22 cellular contexts compared by ENCODE assay signal in the genomic region with DNA sequence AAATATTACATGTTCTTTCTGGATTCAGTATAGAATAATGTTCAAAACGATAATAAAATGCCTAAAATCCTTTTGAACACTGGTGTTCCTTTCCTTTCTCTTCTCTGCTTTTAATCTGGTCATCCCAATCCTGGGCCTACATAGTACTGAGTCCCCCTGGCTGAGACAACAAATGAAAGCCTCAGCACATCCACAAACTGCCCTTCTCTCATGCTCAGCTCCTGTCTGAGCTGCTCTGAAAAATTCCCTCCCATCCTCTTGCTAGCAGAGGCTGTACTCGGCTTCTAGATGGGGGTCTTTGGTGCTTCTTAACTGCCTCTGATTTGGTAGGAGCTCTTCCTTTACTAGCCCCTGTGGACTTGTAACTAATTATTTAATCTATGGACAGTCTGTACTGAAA.
A peak's percentile ranks its signal among the peaks of the same experiment; 100 is the strongest.
DNase-seq lines count a peak whose midpoint lies in the region; ATAC-seq and TF ChIP-seq lines count a peak whose summit lies in the region.
"Had no signal": no experiment of that assay in that cellular context is flagged by ENCODE, and none has a peak within 500 bp of the region (broad histone marks: within the 10 kb centered on the region; RNA-seq: fewer than 3 reads in every experiment).

No MANE protein-coding gene starts in this region.

- H3K27ac ChIP-seq in GM23338 (ENCODE audit: low read depth) (no peak overlapping the region), upper lobe of left lung (no peak overlapping the region)
- H3K27ac ChIP-seq: 22Rv1 had no signal

- no peaks in the 10 kb centered on the region for H3K9me3 ChIP-seq in upper lobe of left lung

- DNase-seq in NCI-H82 (lab: John Stamatoyannopoulos, UW) = peak; percentile 11
- DNase-seq in NCI-H82 treated with DMSO at 0.1 percent for 48 hours (lab: John Stamatoyannopoulos, UW; ENCODE audit: unreplicated experiment) = no peak
- peak; percentile 16 for DNase-seq in GM23338 (ENCODE audit: low spot score)
- no peak for DNase-seq in osteocyte (ENCODE audit: extremely low spot score, unreplicated experiment)
- no peak for DNase-seq in upper lobe of left lung
- no peak for DNase-seq in GM10266 (ENCODE audit: extremely low spot score)
- DNase-seq: AML-193; C1 segment of cervical spinal cord; Calu3; CD8-positive, alpha-beta memory T cell; IMR-90; Karpas-422; NCI-H1694; NCI-H2081; NCI-H2171; NCI-H345; NCI-H524; Right ventricle myocardium superior had no signal

- no peaks in the 10 kb centered on the region for H4K20me1 ChIP-seq in GM23338 (replicated peaks; ENCODE audit: insufficient read depth)

- H3K27ac Mint-ChIP-seq in GM23338 (peak overlapping the region; percentile 47; the same call in 1 of the 2 replicates), brain (peak overlapping the region in 4 of 5 experiments; percentile 70 to 94 (median 81)), osteocyte (ENCODE audit: unreplicated experiment) (peak overlapping the region; percentile 43)

- H3K27me3 ChIP-seq in GM23338 (ENCODE audit: insufficient read depth) = no peaks in the 10 kb centered on the region
- no peaks in the 10 kb centered on the region for H3K27me3 ChIP-seq in upper lobe of left lung

- H3K27me3 Mint-ChIP-seq in GM23338 (ENCODE audit: insufficient read depth, low read depth, poor library complexity) (peaks cover 4% of the 10 kb centered on the region), brain (no peaks in the 10 kb centered on the region), osteocyte (ENCODE audit: unreplicated experiment) (no peaks in the 10 kb centered on the region)
- H3K27me3 Mint-ChIP-seq: CD8-positive, alpha-beta memory T cell had no signal

- no peak for TF ChIP-seq EP300 in upper lobe of left lung (IDR thresholded peaks at IDR 0.05)

- TF ChIP-seq CTCF in GM23338 (conservative IDR thresholded peaks at IDR 0.05; ENCODE audit: low read depth in 2 of 2) (no peak), brain (conservative IDR thresholded peaks at IDR 0.05) (no peak), osteocyte (IDR thresholded peaks at IDR 0.05) (no peak), upper lobe of left lung (IDR thresholded peaks at IDR 0.05) (no peak), GM10266 (IDR thresholded peaks at IDR 0.05; ENCODE audit: control insufficient read depth, insufficient read depth, low read depth, missing control alignments) (no peak)

- TF ChIP-seq POLR2A in upper lobe of left lung (IDR thresholded peaks at IDR 0.05) = no peak

- no peaks in the 10 kb centered on the region for H3K36me3 Mint-ChIP-seq in GM23338 (ENCODE audit: low read depth)
- peaks cover 8% of the 10 kb centered on the region for H3K36me3 Mint-ChIP-seq in brain
- peaks cover 6% of the 10 kb centered on the region for H3K36me3 Mint-ChIP-seq in osteocyte (ENCODE audit: unreplicated experiment)

- H3K4me1 ChIP-seq in GM23338 (ENCODE audit: insufficient read depth) = no peaks in the 10 kb centered on the region
- peaks cover 16 to 25% (median 21%) of the 10 kb centered on the region in 4 donors for H3K4me1 ChIP-seq in upper lobe of left lung

- ATAC-seq in GM23338 (peak; percentile 67), HG03045 (IDR thresholded peaks at IDR 0.05; ENCODE audit: unreplicated experiment) (no peak), upper lobe of left lung (ENCODE audit: low FRiP score in 2 of 2) (no peak)
- ATAC-seq: HCT116 had no signal

- H3K4me3 ChIP-seq in GM23338 (no peak overlapping the region), upper lobe of left lung (no peak overlapping the region)

- no peaks in the 10 kb centered on the region for H3K9me3 Mint-ChIP-seq in GM23338
- no peaks in the 10 kb centered on the region for H3K9me3 Mint-ChIP-seq in brain
- H3K9me3 Mint-ChIP-seq in osteocyte (ENCODE audit: unreplicated experiment) = no peaks in the 10 kb centered on the region
- H3K9me3 Mint-ChIP-seq: CD8-positive, alpha-beta memory T cell had no signal

- no peak overlapping the region for H3K4me2 ChIP-seq in GM23338

- H3K4me1 Mint-ChIP-seq in GM23338 (peaks cover 6% of the 10 kb centered on the region; the same call in 1 of the 3 replicates), brain (peaks cover 80% of the 10 kb centered on the region), osteocyte (ENCODE audit: unreplicated experiment) (peaks cover 61% of the 10 kb centered on the region)

- no peak overlapping the region for H2AFZ ChIP-seq in GM23338

- H3K9me2 ChIP-seq in GM23338 (ENCODE audit: insufficient read depth) = no peaks in the 10 kb centered on the region

- H3K4me3 Mint-ChIP-seq in GM23338 (no peak overlapping the region), brain (peak overlapping the region in 2 of 5 experiments; percentile 30 to 59), osteocyte (ENCODE audit: unreplicated experiment) (no peak overlapping the region)
- H3K4me3 Mint-ChIP-seq: CD8-positive, alpha-beta memory T cell had no signal

- H3K79me2 ChIP-seq in GM23338 (replicated peaks; ENCODE audit: insufficient read depth) = peaks cover 5% of the 10 kb centered on the region; the same call in 1 of the 2 replicates

- 86 to 95% methylated on average over 2 of the region's 2 CpGs for WGBS in upper lobe of left lung, 2 donors

- no peaks in the 10 kb centered on the region for H3F3A ChIP-seq in GM23338 (replicated peaks; ENCODE audit: low read depth)

- H3K36me3 ChIP-seq in GM23338 (ENCODE audit: insufficient read depth) (no peaks in the 10 kb centered on the region), upper lobe of left lung (no peaks in the 10 kb centered on the region)

TF ChIP-seq in GM23338, 12 proteins besides CTCF, POLR2A, EP300 and RAD21:
- TF ChIP-seq, protein P1, sequence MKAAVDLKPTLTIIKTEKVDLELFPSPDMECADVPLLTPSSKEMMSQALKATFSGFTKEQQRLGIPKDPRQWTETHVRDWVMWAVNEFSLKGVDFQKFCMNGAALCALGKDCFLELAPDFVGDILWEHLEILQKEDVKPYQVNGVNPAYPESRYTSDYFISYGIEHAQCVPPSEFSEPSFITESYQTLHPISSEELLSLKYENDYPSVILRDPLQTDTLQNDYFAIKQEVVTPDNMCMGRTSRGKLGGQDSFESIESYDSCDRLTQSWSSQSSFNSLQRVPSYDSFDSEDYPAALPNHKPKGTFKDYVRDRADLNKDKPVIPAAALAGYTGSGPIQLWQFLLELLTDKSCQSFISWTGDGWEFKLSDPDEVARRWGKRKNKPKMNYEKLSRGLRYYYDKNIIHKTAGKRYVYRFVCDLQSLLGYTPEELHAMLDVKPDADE (IDR thresholded peaks at IDR 0.05) = no peak
- TF ChIP-seq ZNF114 (CRISPR knock-in tag; IDR thresholded peaks at IDR 0.05) = no peak
- TF ChIP-seq, protein P2, sequence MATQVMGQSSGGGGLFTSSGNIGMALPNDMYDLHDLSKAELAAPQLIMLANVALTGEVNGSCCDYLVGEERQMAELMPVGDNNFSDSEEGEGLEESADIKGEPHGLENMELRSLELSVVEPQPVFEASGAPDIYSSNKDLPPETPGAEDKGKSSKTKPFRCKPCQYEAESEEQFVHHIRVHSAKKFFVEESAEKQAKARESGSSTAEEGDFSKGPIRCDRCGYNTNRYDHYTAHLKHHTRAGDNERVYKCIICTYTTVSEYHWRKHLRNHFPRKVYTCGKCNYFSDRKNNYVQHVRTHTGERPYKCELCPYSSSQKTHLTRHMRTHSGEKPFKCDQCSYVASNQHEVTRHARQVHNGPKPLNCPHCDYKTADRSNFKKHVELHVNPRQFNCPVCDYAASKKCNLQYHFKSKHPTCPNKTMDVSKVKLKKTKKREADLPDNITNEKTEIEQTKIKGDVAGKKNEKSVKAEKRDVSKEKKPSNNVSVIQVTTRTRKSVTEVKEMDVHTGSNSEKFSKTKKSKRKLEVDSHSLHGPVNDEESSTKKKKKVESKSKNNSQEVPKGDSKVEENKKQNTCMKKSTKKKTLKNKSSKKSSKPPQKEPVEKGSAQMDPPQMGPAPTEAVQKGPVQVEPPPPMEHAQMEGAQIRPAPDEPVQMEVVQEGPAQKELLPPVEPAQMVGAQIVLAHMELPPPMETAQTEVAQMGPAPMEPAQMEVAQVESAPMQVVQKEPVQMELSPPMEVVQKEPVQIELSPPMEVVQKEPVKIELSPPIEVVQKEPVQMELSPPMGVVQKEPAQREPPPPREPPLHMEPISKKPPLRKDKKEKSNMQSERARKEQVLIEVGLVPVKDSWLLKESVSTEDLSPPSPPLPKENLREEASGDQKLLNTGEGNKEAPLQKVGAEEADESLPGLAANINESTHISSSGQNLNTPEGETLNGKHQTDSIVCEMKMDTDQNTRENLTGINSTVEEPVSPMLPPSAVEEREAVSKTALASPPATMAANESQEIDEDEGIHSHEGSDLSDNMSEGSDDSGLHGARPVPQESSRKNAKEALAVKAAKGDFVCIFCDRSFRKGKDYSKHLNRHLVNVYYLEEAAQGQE (IDR thresholded peaks at IDR 0.05; ENCODE audit: unreplicated experiment) = no peak
- TF ChIP-seq JUNB (IDR thresholded peaks at IDR 0.05; ENCODE audit: unreplicated experiment) = no peak
- no peak for TF ChIP-seq CREB1 (CRISPR knock-in tag; IDR thresholded peaks at IDR 0.05; ENCODE audit: low read depth)
- no peak for TF ChIP-seq EZH2phosphoT487 (IDR thresholded peaks at IDR 0.05; ENCODE audit: unreplicated experiment)
- no peak for TF ChIP-seq EZH2 (IDR thresholded peaks at IDR 0.05; ENCODE audit: low read depth, unreplicated experiment)

Comparison
In these comparisons a context has a peak if more than half of its experiments do, and no peak if none do; other contexts are left out.
1. DNase-seq: peak in NCI-H82 (single experiment) and GM23338 (single experiment); none in NCI-H82 treated with DMSO at 0.1 percent for 48 hours (single experiment), osteocyte (single experiment), upper lobe of left lung (0 of 2) and GM10266 (single experiment).
2. Peak in every context shown above with its lines, with median percentiles within 50 percentile points of each other: H3K27ac Mint-ChIP-seq.